Comparison of ENCODE assay signal across 8 cellular contexts in the genomic region with DNA sequence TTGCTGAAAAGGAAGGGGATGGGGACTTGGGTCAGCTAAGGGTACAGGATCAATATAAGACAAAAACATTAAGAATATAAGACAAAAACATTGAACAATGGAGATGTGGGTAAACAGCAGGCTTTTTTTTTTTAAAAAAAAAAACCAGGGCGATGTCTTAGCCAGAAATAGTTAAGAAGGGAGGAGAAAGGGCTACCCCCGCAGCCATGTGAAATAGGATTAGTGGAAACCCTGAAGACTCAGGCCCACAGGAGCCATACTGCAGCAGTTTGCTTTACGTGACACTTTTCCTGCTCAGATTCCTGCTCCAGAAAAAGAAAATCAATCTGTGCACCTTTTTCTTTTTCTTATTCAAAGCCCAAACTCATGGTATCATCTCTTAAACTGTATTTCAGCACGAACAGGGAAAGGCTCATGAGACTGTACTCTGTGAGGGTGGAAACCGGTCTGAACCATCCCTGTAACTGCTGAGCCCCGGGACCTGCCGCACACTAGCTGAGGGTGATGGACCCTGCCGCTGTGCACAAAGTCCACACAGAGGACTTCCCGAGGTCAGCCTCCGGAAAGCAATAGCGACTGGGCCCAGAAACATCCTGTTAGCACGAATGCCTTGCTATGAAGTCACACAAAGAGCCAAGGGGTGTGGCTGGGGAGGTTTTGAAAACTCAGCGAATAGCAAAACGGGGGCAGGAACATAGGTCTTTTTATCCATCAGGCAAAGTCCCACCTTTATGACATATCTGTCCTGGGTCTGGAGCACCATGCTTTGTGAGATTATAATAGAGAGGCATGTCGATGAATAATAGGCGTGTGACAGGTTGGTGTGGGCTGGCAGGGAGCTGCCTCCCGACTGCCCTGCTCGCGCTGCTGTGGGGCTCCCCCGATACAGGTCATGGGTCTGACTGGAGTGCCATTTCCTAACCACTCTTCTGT. TPM values are rescaled to one million over a fixed set of nuclear protein-coding genes. Genes with fewer than 3 reads are reported as not detected.
DNase-seq lines count a peak whose midpoint lies in the region; ATAC-seq and TF ChIP-seq lines count a peak whose summit lies in the region.

No MANE protein-coding gene starts in this region.

- no peaks in the 10 kb centered on the region for H3K27me3 ChIP-seq in fibroblast of lung (ENCODE audit: control insufficient read depth, insufficient read depth, low read length)
- no peaks in the 10 kb centered on the region for H3K27me3 ChIP-seq in osteoblast (ENCODE audit: insufficient read depth, low read length)

- no TSS peak for BruUV-seq in Calu3 (replicated peaks; lab: Mats Ljungman, UMichigan)

- CTCF ChIA-PET in Calu3 (lab: Charles Lee) = no interaction called here

- no peak overlapping the region for H3K9ac ChIP-seq in fibroblast of lung (ENCODE audit: insufficient read depth, low read length)

- H3K9me3 ChIP-seq in fibroblast of lung (ENCODE audit: control insufficient read depth, insufficient read depth, low read depth, low read length) = no peaks in the 10 kb centered on the region
- H3K9me3 ChIP-seq in osteoblast (ENCODE audit: low read depth, low read length) = no peaks in the 10 kb centered on the region

- peak overlapping the region; percentile 62 for H3K4me3 Mint-ChIP-seq in Calu3 (ENCODE audit: low read depth, unreplicated experiment)

- H3K4me1 ChIP-seq in fibroblast of lung (ENCODE audit: control insufficient read depth, extremely low read depth, insufficient read depth, low read length) = peaks cover 5% of the 10 kb centered on the region
- peaks cover 9% of the 10 kb centered on the region for H3K4me1 ChIP-seq in osteoblast (ENCODE audit: insufficient read depth, low read length)

- H4K20me1 ChIP-seq in fibroblast of lung (ENCODE audit: control insufficient read depth, extremely low read depth, insufficient read depth, low read length) = no peaks in the 10 kb centered on the region
- H4K20me1 ChIP-seq in osteoblast (ENCODE audit: insufficient read depth, low read length) = no peaks in the 10 kb centered on the region

- H3K27ac ChIP-seq in fibroblast of lung (ENCODE audit: insufficient read depth, low read length) (no peak overlapping the region), osteoblast (ENCODE audit: low read depth, low read length) (no peak overlapping the region)

- peaks cover 15% of the 10 kb centered on the region for H3K4me1 Mint-ChIP-seq in Calu3 (ENCODE audit: low read depth, unreplicated experiment)

- H3K27ac Mint-ChIP-seq in Calu3 (ENCODE audit: unreplicated experiment) = no peak overlapping the region

- H2AFZ ChIP-seq in fibroblast of lung (ENCODE audit: low read length) (peak overlapping the region; percentile 60), osteoblast (ENCODE audit: low read length) (peak overlapping the region; percentile 65)

- TF ChIP-seq POLR2A in NB4 (IDR thresholded peaks at IDR 0.05; ENCODE audit: extremely low read depth, insufficient read length) = no peak

- H3K4me3 ChIP-seq in NB4 (ENCODE audit: low read depth, low read length) = peak overlapping the region; percentile 30
- H3K4me3 ChIP-seq in fibroblast of lung (replicated peaks in 1 of 4; ENCODE audit: control extremely low read depth in 1 of 4, insufficient read depth in 1 of 4, low read depth in 3 of 4, low read length in 4 of 4) = peak overlapping the region; percentile 20 to 56 (median 42)
- H3K4me3 ChIP-seq in osteoblast (ENCODE audit: insufficient read depth, low read length) = peak overlapping the region; percentile 72

- TF ChIP-seq CTCF in Calu3 (IDR thresholded peaks at IDR 0.05; ENCODE audit: unreplicated experiment) (no peak), NB4 (IDR thresholded peaks at IDR 0.05; ENCODE audit: low read depth, low read length) (no peak), fibroblast of lung (conservative IDR thresholded peaks at IDR 0.05 in 1 of 2, IDR thresholded peaks at IDR 0.05 in 1 of 2; ENCODE audit: low read depth in 1 of 2, low read length in 2 of 2) (no peak), osteoblast (IDR thresholded peaks at IDR 0.05; ENCODE audit: extremely low read depth, low read depth, low read length) (no peak)

- DNase-seq in Calu3 = no peak
- DNase-seq in NB4 (ENCODE audit: low read depth) = no peak
- DNase-seq in activated T-cell treated with anti-CD3 and anti-CD28 coated beads for 48 hours (ENCODE audit: low read depth) = peak; percentile 55
- peak in 1 of 2 donors; percentile 49 for DNase-seq in fibroblast of lung (ENCODE audit: low read depth in 2 of 2)
- DNase-seq in osteoblast (ENCODE audit: insufficient read length, low spot score, missing footprints) = peak; percentile 80
- DNase-seq in NCI-H187 treated with DMSO at 0.1 percent for 48 hours (lab: John Stamatoyannopoulos, UW) = no peak

- H3K27me3 Mint-ChIP-seq in Calu3 (ENCODE audit: unreplicated experiment) = no peaks in the 10 kb centered on the region

- ATAC-seq in GM21528 (IDR thresholded peaks at IDR 0.05; ENCODE audit: low FRiP score, unreplicated experiment) = no peak
- no peak for ATAC-seq in GM18909 (IDR thresholded peaks at IDR 0.05; ENCODE audit: poor library complexity, unreplicated experiment)

- H3K4me2 ChIP-seq in fibroblast of lung (ENCODE audit: extremely low read depth, insufficient read depth, low read length) = peak overlapping the region; percentile 70
- H3K4me2 ChIP-seq in osteoblast (ENCODE audit: insufficient read depth, low read length) = peak overlapping the region; percentile 87

- no peaks in the 10 kb centered on the region for H3K9me3 Mint-ChIP-seq in Calu3 (ENCODE audit: low read depth, unreplicated experiment)

- H3K36me3 ChIP-seq in fibroblast of lung (ENCODE audit: control insufficient read depth, insufficient read depth, low read length) = no peaks in the 10 kb centered on the region
- no peaks in the 10 kb centered on the region for H3K36me3 ChIP-seq in osteoblast (ENCODE audit: insufficient read depth, low read length)

- H3K79me2 ChIP-seq in fibroblast of lung (ENCODE audit: control insufficient read depth, insufficient read depth, low read length) (no peaks in the 10 kb centered on the region), osteoblast (ENCODE audit: insufficient read depth, low read length) (no peaks in the 10 kb centered on the region)

- intact Hi-C loops in Calu3 (cut with micrococcal nuclease; ENCODE audit: unreplicated experiment) = no loop called here

- H3K36me3 Mint-ChIP-seq in Calu3 (ENCODE audit: insufficient read depth, unreplicated experiment) = no peaks in the 10 kb centered on the region

RNA-seq across cellular contexts. Expression of a gene that starts 33.2 kb away (rescaled TPM):
- total RNA-seq in Calu3 (2022) = 4.0 and 4.3 TPM in 2 replicates
- total RNA-seq in fibroblast of lung = 0.33 and 0.51 TPM in 2 replicates
- 0.46 and 0.56 TPM in 2 replicates for polyA plus RNA-seq in fibroblast of lung
- polyA plus RNA-seq in fibroblast of lung (2012) = 0.51 and 0.60 TPM in 2 replicates
- polyA minus RNA-seq in fibroblast of lung (ENCODE audit: low replicate concordance) = 0.30 TPM in 1 of 2 replicates, not detected in the other
- total RNA-seq in osteoblast = 0.59 and 0.72 TPM in 2 replicates

Comparison
In these comparisons a context has a peak if more than half of its experiments do, and no peak if none do; other contexts are left out.
1. DNase-seq: peak in activated T-cell treated with anti-CD3 and anti-CD28 coated beads for 48 hours (single experiment) and osteoblast (single experiment); none in Calu3 (single experiment), NB4 (single experiment) and NCI-H187 treated with DMSO at 0.1 percent for 48 hours (single experiment).
2. Peak in every context shown above with its lines, with median percentiles within 50 percentile points of each other: H3K4me3 ChIP-seq.